In the genomic region with DNA sequence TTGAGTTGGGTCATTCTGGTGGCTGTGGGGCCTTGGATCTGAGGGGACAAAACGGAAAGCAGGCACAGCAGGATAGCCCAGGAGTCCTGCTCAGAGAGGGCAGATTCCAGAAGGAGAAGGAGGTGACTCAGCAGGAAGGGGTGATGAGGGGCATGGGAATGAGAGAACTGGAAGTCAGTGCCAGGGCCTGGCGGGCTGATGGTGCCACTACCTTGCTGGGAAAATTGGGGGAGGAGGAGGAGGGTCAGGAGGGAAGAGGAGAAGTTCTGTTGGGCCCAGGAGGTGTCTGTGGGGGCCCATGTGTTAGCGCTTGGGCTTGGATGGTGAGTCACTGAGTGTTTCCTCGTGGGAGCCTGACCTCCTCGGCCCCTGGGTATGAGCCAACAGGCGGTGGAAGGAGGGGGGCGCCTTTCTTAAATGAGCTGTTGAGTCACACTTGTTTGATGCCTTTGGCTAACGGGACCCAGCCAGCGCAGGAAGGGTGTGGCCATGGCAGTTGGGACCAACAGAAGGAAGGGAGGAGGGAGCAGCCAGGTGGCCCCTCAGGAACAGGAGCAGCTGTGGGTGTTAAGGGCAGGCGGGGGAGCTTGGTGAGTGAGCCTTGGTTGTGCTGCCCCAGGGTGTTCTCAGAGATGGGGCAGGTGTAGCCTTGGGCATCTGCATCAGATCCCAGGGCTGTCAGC, we compare ENCODE assay signal across 8 cellular contexts.
DNase-seq lines count a peak whose midpoint lies in the region; ATAC-seq and TF ChIP-seq lines count a peak whose summit lies in the region.

No MANE protein-coding gene starts in this region.

- H3K9me2 ChIP-seq in Karpas-422 (replicated peaks; ENCODE audit: insufficient read depth, low read length), result no peaks in the 10 kb centered on the region

- H3K27ac ChIP-seq in esophagus muscularis mucosa (replicated peaks in 1 of 4) (peak overlapping the region; percentile 80 to 88 (median 86)), Karpas-422 (ENCODE audit: low read length) (no peak overlapping the region)

- peak; percentile 88 for ATAC-seq in omental fat pad (ENCODE audit: low FRiP score)

- no peaks in the 10 kb centered on the region for H4K20me1 ChIP-seq in Karpas-422 (ENCODE audit: insufficient read depth, low read depth, low read length)

- TF ChIP-seq CTCF in esophagus muscularis mucosa (IDR thresholded peaks at IDR 0.05), result peak in 1 of 3 experiments; percentile 2
- no peak for TF ChIP-seq CTCF in omental fat pad (IDR thresholded peaks at IDR 0.05)

- no peaks in the 10 kb centered on the region for H3K27me3 ChIP-seq in esophagus muscularis mucosa
- no peaks in the 10 kb centered on the region for H3K27me3 ChIP-seq in Karpas-422 (ENCODE audit: low read length)

- H3K36me3 ChIP-seq in esophagus muscularis mucosa, result peaks cover 0 to 36% (median 13%) of the 10 kb centered on the region in 4 donors
- no peaks in the 10 kb centered on the region for H3K36me3 ChIP-seq in Karpas-422 (ENCODE audit: insufficient read depth, low read length)

- WGBS in esophagus muscularis mucosa, result 20% methylated on average over 10 of the region's 10 CpGs

- in situ Hi-C loops in Caki2 (cut with HindIII; ENCODE audit: low pct_unique_long_range_greater_than_20kb, low sequenced_read_pairs), result no loop called here
- in situ Hi-C loops in G401 (cut with HindIII; ENCODE audit: low sequenced_read_pairs), result no loop called here

- peak; percentile 93 for DNase-seq in Caki2 (ENCODE audit: low read depth)
- DNase-seq in NOMO-1 treated with dmso at 0.1 percent for 144 hours (lab: John Stamatoyannopoulos, UW; ENCODE audit: unreplicated experiment), result peak; percentile 38
- DNase-seq in esophagus muscularis mucosa (ENCODE audit: extremely low spot score), result peak; percentile 98
- peak; percentile 85 for DNase-seq in omental fat pad (ENCODE audit: low spot score)
- no peak for DNase-seq in Karpas-422
- DNase-seq in NCI-H748 (lab: John Stamatoyannopoulos, UW; ENCODE audit: unreplicated experiment), result no peak
- DNase-seq in G401 (ENCODE audit: low spot score), result no peak
- DNase-seq in NCI-H1694 (lab: John Stamatoyannopoulos, UW), result no peak

- TF ChIP-seq EP300 in esophagus muscularis mucosa (IDR thresholded peaks at IDR 0.05), result no peak

- TF ChIP-seq POLR2A in esophagus muscularis mucosa (IDR thresholded peaks at IDR 0.05; ENCODE audit: low read depth), result no peak

- peak overlapping the region in 1 of 4 donors; percentile 8 for H3K4me3 ChIP-seq in esophagus muscularis mucosa
- no peak overlapping the region for H3K4me3 ChIP-seq in Karpas-422 (ENCODE audit: low read length)

- no peak overlapping the region for H3K4me2 ChIP-seq in Karpas-422 (ENCODE audit: low read depth, low read length, poor library complexity, severe bottlenecking)

- no peak overlapping the region for H2AFZ ChIP-seq in Karpas-422 (ENCODE audit: low read length)

- H3K79me2 ChIP-seq in Karpas-422 (ENCODE audit: low read length), result no peaks in the 10 kb centered on the region

- H3K9ac ChIP-seq in Karpas-422 (ENCODE audit: low read length), result no peak overlapping the region

- H3K9me3 ChIP-seq in esophagus muscularis mucosa (peaks cover 0 to 4% (median 0%) of the 10 kb centered on the region in 4 donors), Karpas-422 (ENCODE audit: low read length) (no peaks in the 10 kb centered on the region)

- intact Hi-C loops in esophagus muscularis mucosa (cut with DNase I), result loop anchor here (5.0 kb wide), 1 partner anchor 66 kb away; no protein-coding TSS in a partner anchor

- H3K4me1 ChIP-seq in esophagus muscularis mucosa (peaks cover 61 to 70% (median 62%) of the 10 kb centered on the region in 4 donors), Karpas-422 (ENCODE audit: low read length) (no peaks in the 10 kb centered on the region)

Comparison
In these comparisons a context has a peak if more than half of its experiments do, and no peak if none do; other contexts are left out.
1. DNase-seq: peak in Caki2 (single experiment), NOMO-1 treated with dmso at 0.1 percent for 144 hours (single experiment), esophagus muscularis mucosa (single experiment) and omental fat pad (single experiment); none in Karpas-422 (single experiment), NCI-H748 (single experiment), G401 (single experiment) and NCI-H1694 (single experiment).